ENCODE assay signal across 29 cellular contexts in genomic region chr3:192207239-192207638, GRCh38.
DNase-seq lines count a peak whose midpoint lies in the region; ATAC-seq and TF ChIP-seq lines count a peak whose summit lies in the region.
"Had no signal": no experiment of that assay in that cellular context is flagged by ENCODE, and none has a peak within 500 bp of the region (broad histone marks: within the 10 kb centered on the region; RNA-seq: fewer than 3 reads in every experiment).

No MANE protein-coding gene starts in this region.

- H3K27ac Mint-ChIP-seq in GM23338, result no peak overlapping the region
- no peak overlapping the region for H3K27ac Mint-ChIP-seq in activated T-helper 17 cell treated with anti-CD3 and anti-CD28 coated beads, Interleukin-2, amount 50 U/mL, for 72 hours
- H3K27ac Mint-ChIP-seq: activated naive CD8-positive, alpha-beta T cell; CD8-positive, alpha-beta memory T cell; natural killer cell had no signal

- H3K27ac ChIP-seq in esophagus muscularis mucosa (replicated peaks in 1 of 4) (peak overlapping the region; percentile 37 to 68 (median 52)), GM23338 (ENCODE audit: low read depth) (no peak overlapping the region)
- H3K27ac ChIP-seq: psoas muscle, RWPE1, SK-N-MC had no signal

- no peak for DNase-seq in left ventricle myocardium superior
- no peak for DNase-seq in left cardiac atrium
- peak; percentile 66 for DNase-seq in HT1080 (ENCODE audit: low read depth)
- DNase-seq in esophagus muscularis mucosa (ENCODE audit: extremely low spot score), result no peak
- DNase-seq in GM23338 (ENCODE audit: low spot score), result no peak
- no peak for DNase-seq in LoVo (ENCODE audit: low spot score)
- no peak for DNase-seq in NCI-H510A treated with DMSO at 0.1 percent for 48 hours (lab: John Stamatoyannopoulos, UW)
- DNase-seq: activated CD4-positive, alpha-beta T cell treated with anti-CD3 and anti-CD28 coated beads, Interleukin-2, amount 50 U/mL, for 1 hour; activated CD4-positive, CD25-positive, alpha-beta regulatory T cell; activated effector memory CD4-positive, alpha-beta T cell treated with anti-CD3 and anti-CD28 coated beads, Interleukin-2, amount 50 U/mL, for 16 hours; activated T-cell treated with anti-CD3 and anti-CD28 coated beads, Interleukin-2, amount 50 U/mL, for 1 hour; CD8-positive, alpha-beta memory T cell; foreskin fibroblast; GOT3; KBM-7; mucosa of descending colon; natural killer cell; NCI-H1417 treated with DMSO at 0.1 percent for 48 hours; NCI-H226; psoas muscle; stimulated activated CD4-positive, alpha-beta T cell treated with anti-CD3 and anti-CD28 coated beads, Interleukin-15, amount 100 ng/mL, for 24 hours; stimulated activated CD4-positive, alpha-beta T cell treated with anti-CD3 and anti-CD28 coated beads, Interleukin-4, amount 100 ng/mL, for 4 hours; trophoblast cell had no signal

- no peaks in the 10 kb centered on the region for H3F3A ChIP-seq in GM23338 (replicated peaks; ENCODE audit: low read depth)

- H3K4me3 Mint-ChIP-seq in GM23338, result no peak overlapping the region
- H3K4me3 Mint-ChIP-seq in activated T-helper 17 cell treated with anti-CD3 and anti-CD28 coated beads, Interleukin-2, amount 50 U/mL, for 72 hours, result no peak overlapping the region
- H3K4me3 Mint-ChIP-seq: activated naive CD8-positive, alpha-beta T cell; CD8-positive, alpha-beta memory T cell; natural killer cell had no signal

- no peaks in the 10 kb centered on the region for H3K36me3 Mint-ChIP-seq in GM23338 (ENCODE audit: low read depth)
- no peaks in the 10 kb centered on the region for H3K36me3 Mint-ChIP-seq in activated T-helper 17 cell treated with anti-CD3 and anti-CD28 coated beads, Interleukin-2, amount 50 U/mL, for 72 hours (ENCODE audit: low read depth)
- H3K36me3 Mint-ChIP-seq: activated naive CD8-positive, alpha-beta T cell; CD8-positive, alpha-beta memory T cell; natural killer cell had no signal

- H3K4me1 ChIP-seq in esophagus muscularis mucosa, result peaks cover 10 to 54% (median 50%) of the 10 kb centered on the region in 4 donors
- peaks cover 10% of the 10 kb centered on the region for H3K4me1 ChIP-seq in GM23338 (ENCODE audit: insufficient read depth)
- H3K4me1 ChIP-seq: psoas muscle had no signal

- H3K4me3 ChIP-seq in esophagus muscularis mucosa (peak overlapping the region in 2 of 4 donors; percentile 17 to 29), GM23338 (no peak overlapping the region)
- H3K4me3 ChIP-seq: lung, mucosa of descending colon, psoas muscle, SK-N-MC had no signal

- H3K79me2 ChIP-seq in GM23338 (replicated peaks; ENCODE audit: insufficient read depth), result no peaks in the 10 kb centered on the region

- no peak for TF ChIP-seq CTCF in esophagus muscularis mucosa (IDR thresholded peaks at IDR 0.05)
- no peak for TF ChIP-seq CTCF in GM23338 (conservative IDR thresholded peaks at IDR 0.05; ENCODE audit: low read depth in 2 of 2)

- no peaks in the 10 kb centered on the region for H3K27me3 ChIP-seq in esophagus muscularis mucosa
- no peaks in the 10 kb centered on the region for H3K27me3 ChIP-seq in GM23338 (ENCODE audit: insufficient read depth)

- H3K4me2 ChIP-seq in GM23338, result no peak overlapping the region

- ATAC-seq in left ventricle myocardium superior, result peak; percentile 14
- no peak for ATAC-seq in left cardiac atrium
- ATAC-seq in GM23338, result no peak
- ATAC-seq in activated T-helper 17 cell treated with anti-CD3 and anti-CD28 coated beads, Interleukin-2, amount 50 U/mL, for 72 hours (replicated peaks), result no peak
- ATAC-seq: esophagus mucosa, mucosa of descending colon, natural killer cell, psoas muscle had no signal

- no peak for TF ChIP-seq EP300 in esophagus muscularis mucosa (IDR thresholded peaks at IDR 0.05)

- peaks cover 8% of the 10 kb centered on the region; the same call in 1 of the 2 replicates for H3K9me2 ChIP-seq in GM23338 (ENCODE audit: insufficient read depth)

- intact Hi-C loops in left ventricle myocardium superior (cut with micrococcal nuclease), result no loop called here
- intact Hi-C loops in left cardiac atrium (cut with DNase I), result no loop called here
- intact Hi-C loops in esophagus muscularis mucosa (cut with DNase I), result no loop called here

- H3K36me3 ChIP-seq in esophagus muscularis mucosa, result no peaks in the 10 kb centered on the region
- no peaks in the 10 kb centered on the region for H3K36me3 ChIP-seq in GM23338 (ENCODE audit: insufficient read depth)

- WGBS in esophagus muscularis mucosa, result 53% methylated on average over 3 of the region's 3 CpGs

- no peaks in the 10 kb centered on the region for H3K27me3 Mint-ChIP-seq in GM23338 (ENCODE audit: insufficient read depth, low read depth, poor library complexity)
- H3K27me3 Mint-ChIP-seq in activated T-helper 17 cell treated with anti-CD3 and anti-CD28 coated beads, Interleukin-2, amount 50 U/mL, for 72 hours, result peaks cover 4% of the 10 kb centered on the region
- H3K27me3 Mint-ChIP-seq: activated naive CD8-positive, alpha-beta T cell; CD8-positive, alpha-beta memory T cell had no signal

- H3K9me3 Mint-ChIP-seq in GM23338, result no peaks in the 10 kb centered on the region
- H3K9me3 Mint-ChIP-seq in activated T-helper 17 cell treated with anti-CD3 and anti-CD28 coated beads, Interleukin-2, amount 50 U/mL, for 72 hours, result peaks cover 9% of the 10 kb centered on the region

- no peak overlapping the region for H2AFZ ChIP-seq in GM23338

- no peaks in the 10 kb centered on the region for H4K20me1 ChIP-seq in GM23338 (replicated peaks; ENCODE audit: insufficient read depth)

- no peaks in the 10 kb centered on the region for H3K9me3 ChIP-seq in esophagus muscularis mucosa
- H3K9me3 ChIP-seq: mucosa of descending colon, psoas muscle had no signal

- no peak for TF ChIP-seq POLR2A in esophagus muscularis mucosa (IDR thresholded peaks at IDR 0.05; ENCODE audit: low read depth)

- peaks cover 15% of the 10 kb centered on the region for H3K4me1 Mint-ChIP-seq in GM23338
- no peaks in the 10 kb centered on the region for H3K4me1 Mint-ChIP-seq in activated T-helper 17 cell treated with anti-CD3 and anti-CD28 coated beads, Interleukin-2, amount 50 U/mL, for 72 hours
- H3K4me1 Mint-ChIP-seq: CD8-positive, alpha-beta memory T cell; natural killer cell had no signal

TF ChIP-seq in GM23338, 12 proteins besides CTCF, POLR2A, EP300 and RAD21 (continues in another document):
- TF ChIP-seq ZNF114 (CRISPR knock-in tag; IDR thresholded peaks at IDR 0.05), result no peak
- no peak for TF ChIP-seq EZH2 (IDR thresholded peaks at IDR 0.05; ENCODE audit: low read depth, unreplicated experiment)
- no peak for TF ChIP-seq EZH2phosphoT487 (IDR thresholded peaks at IDR 0.05; ENCODE audit: unreplicated experiment)
- no peak for TF ChIP-seq ZNF462 (CRISPR knock-in tag; IDR thresholded peaks at IDR 0.05)
